ENCODE assay signal across 1 cellular context in genomic region chr17:78313735-78314648, GRCh38.
A peak's percentile ranks its signal among the peaks of the same experiment; 100 is the strongest.
TF ChIP-seq lines count a peak whose summit lies in the region.

No MANE protein-coding gene starts in this region.

TF ChIP-seq in A549, 52 proteins besides CTCF, POLR2A, EP300 and RAD21 (continued from another document):
- TF ChIP-seq RFX5 (IDR thresholded peaks at IDR 0.05) (peak; percentile 47; the same call in 1 of the 2 replicates), RCOR1 (IDR thresholded peaks at IDR 0.05; ENCODE audit: low read depth, low read length) (0 out of 2 replicates have a peak, but pooled peaks have one; percentile 20), FOXS1 (CRISPR knock-in tag; IDR thresholded peaks at IDR 0.05) (no peak), HOXB5 (CRISPR knock-in tag; IDR thresholded peaks at IDR 0.05) (peak; percentile 83), GATA3 (IDR thresholded peaks at IDR 0.05; ENCODE audit: borderline replicate concordance) (peak; percentile 76), TFCP2L1 (CRISPR knock-in tag; IDR thresholded peaks at IDR 0.05) (no peak), RNF2 (IDR thresholded peaks at IDR 0.05; ENCODE audit: borderline replicate concordance, low read depth) (no peak; the same call in 1 of the 2 replicates), MAX (IDR thresholded peaks at IDR 0.05) (peak; percentile 88), SMC3 (IDR thresholded peaks at IDR 0.05) (peak; percentile 6; the same call in 1 of the 3 replicates), PHF8 (IDR thresholded peaks at IDR 0.05; ENCODE audit: borderline replicate concordance, low read depth) (peak; percentile 72; the same call in 1 of the 2 replicates), JUNB (IDR thresholded peaks at IDR 0.05) (0 out of 2 replicates have a peak, but pooled peaks have one; percentile 23), ZNF302 (CRISPR knock-in tag; IDR thresholded peaks at IDR 0.05) (no peak), HMGXB4 (CRISPR knock-in tag; IDR thresholded peaks at IDR 0.05; ENCODE audit: borderline replicate concordance) (0 out of 2 replicates have a peak, but pooled peaks have one; percentile 37), EHF (CRISPR knock-in tag; IDR thresholded peaks at IDR 0.05) (no peak), CEBPB (IDR thresholded peaks at IDR 0.05) (peak in 1 of 2 experiments; percentile 14; a peak in 1 of 4 replicates), HOXB13 (CRISPR knock-in tag; IDR thresholded peaks at IDR 0.05; ENCODE audit: low read depth) (peak; percentile 77; the same call in 1 of the 2 replicates), CBX8 (IDR thresholded peaks at IDR 0.05) (no peak), BHLHE40 (IDR thresholded peaks at IDR 0.05; ENCODE audit: low read depth, low read length) (no peak; the same call in 1 of the 2 replicates), TP53 (CRISPR knock-in tag; IDR thresholded peaks at IDR 0.05) (peak; percentile 90; the same call in 1 of the 2 replicates), RARB (CRISPR knock-in tag; IDR thresholded peaks at IDR 0.05) (no peak), MYC (IDR thresholded peaks at IDR 0.05; ENCODE audit: borderline replicate concordance, low read length) (peak; percentile 74), CBX2 (IDR thresholded peaks at IDR 0.05; ENCODE audit: borderline replicate concordance, low read depth) (no peak)
TF ChIP-seq in A549: peak in this region for 17.
